1 cellular context compared by ENCODE assay signal in the genomic region with DNA sequence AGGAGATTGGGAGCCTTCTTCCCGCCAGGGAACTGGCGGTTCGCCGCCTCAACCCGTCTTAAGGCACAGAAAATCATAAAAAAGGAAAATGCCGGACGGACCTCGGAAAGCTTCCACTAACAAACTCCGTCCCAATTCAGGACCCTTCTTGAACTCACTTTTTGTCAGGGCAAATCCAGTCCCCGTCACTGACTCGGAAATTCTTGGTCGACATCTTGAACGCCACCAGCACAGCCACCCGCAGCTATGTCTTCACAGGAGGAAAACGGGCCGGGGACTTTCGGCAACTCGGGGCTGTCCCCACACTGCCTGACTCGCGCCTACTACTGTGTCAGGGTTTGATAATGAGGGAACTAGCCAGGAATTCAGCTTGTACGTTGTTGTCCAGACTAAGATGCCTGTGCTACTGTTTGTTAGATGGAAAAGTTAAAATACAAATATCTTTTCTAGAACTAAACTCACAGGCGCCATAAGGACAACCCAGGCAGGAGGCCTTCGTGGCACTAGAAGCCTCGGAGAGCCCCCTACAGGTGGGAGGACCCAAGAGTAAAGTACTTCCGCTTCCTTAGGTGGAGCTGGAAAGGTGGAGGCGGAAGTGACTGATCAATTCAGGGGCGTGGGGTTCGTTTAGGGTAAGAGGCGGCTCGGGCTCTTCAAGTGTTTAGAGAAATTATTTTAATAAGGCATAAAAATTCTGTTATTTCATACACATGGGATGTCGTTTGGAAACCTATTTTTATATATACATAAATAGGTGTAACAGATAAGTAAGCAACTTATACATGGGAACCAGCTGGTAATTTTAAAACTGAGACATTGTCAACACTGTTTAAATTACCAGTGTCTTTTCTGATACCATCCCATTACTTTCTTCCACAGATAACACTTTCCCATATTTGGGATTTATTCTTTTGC.
TF ChIP-seq lines count a peak whose summit lies in the region.

A gene with protein sequence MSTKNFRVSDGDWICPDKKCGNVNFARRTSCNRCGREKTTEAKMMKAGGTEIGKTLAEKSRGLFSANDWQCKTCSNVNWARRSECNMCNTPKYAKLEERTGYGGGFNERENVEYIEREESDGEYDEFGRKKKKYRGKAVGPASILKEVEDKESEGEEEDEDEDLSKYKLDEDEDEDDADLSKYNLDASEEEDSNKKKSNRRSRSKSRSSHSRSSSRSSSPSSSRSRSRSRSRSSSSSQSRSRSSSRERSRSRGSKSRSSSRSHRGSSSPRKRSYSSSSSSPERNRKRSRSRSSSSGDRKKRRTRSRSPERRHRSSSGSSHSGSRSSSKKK (minus strand): TSS at position 254 of the 915 bp plus-strand sequence. CDS start 40 bp downstream, at position 214.

TF ChIP-seq in GM12878, 131 proteins besides CTCF, POLR2A, EP300 and RAD21 (continued from another document):
- TF ChIP-seq, protein P1, sequence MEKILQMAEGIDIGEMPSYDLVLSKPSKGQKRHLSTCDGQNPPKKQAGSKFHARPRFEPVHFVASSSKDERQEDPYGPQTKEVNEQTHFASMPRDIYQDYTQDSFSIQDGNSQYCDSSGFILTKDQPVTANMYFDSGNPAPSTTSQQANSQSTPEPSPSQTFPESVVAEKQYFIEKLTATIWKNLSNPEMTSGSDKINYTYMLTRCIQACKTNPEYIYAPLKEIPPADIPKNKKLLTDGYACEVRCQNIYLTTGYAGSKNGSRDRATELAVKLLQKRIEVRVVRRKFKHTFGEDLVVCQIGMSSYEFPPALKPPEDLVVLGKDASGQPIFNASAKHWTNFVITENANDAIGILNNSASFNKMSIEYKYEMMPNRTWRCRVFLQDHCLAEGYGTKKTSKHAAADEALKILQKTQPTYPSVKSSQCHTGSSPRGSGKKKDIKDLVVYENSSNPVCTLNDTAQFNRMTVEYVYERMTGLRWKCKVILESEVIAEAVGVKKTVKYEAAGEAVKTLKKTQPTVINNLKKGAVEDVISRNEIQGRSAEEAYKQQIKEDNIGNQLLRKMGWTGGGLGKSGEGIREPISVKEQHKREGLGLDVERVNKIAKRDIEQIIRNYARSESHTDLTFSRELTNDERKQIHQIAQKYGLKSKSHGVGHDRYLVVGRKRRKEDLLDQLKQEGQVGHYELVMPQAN (conservative IDR thresholded peaks at IDR 0.05), result peak; percentile 60; the same call in 1 of the 2 replicates
- TF ChIP-seq, protein P2, sequence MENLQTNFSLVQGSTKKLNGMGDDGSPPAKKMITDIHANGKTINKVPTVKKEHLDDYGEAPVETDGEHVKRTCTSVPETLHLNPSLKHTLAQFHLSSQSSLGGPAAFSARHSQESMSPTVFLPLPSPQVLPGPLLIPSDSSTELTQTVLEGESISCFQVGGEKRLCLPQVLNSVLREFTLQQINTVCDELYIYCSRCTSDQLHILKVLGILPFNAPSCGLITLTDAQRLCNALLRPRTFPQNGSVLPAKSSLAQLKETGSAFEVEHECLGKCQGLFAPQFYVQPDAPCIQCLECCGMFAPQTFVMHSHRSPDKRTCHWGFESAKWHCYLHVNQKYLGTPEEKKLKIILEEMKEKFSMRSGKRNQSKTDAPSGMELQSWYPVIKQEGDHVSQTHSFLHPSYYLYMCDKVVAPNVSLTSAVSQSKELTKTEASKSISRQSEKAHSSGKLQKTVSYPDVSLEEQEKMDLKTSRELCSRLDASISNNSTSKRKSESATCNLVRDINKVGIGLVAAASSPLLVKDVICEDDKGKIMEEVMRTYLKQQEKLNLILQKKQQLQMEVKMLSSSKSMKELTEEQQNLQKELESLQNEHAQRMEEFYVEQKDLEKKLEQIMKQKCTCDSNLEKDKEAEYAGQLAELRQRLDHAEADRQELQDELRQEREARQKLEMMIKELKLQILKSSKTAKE (IDR thresholded peaks at IDR 0.05; ENCODE audit: low read depth, poor library complexity, severe bottlenecking), result peak; percentile 80
- TF ChIP-seq CHD1 (IDR thresholded peaks at IDR 0.05; ENCODE audit: low read depth, low read length) (0 out of 2 replicates have a peak, but pooled peaks have one; percentile 70), LARP7 (IDR thresholded peaks at IDR 0.05) (no peak; the same call in 1 of the 2 replicates), ZZZ3 (IDR thresholded peaks at IDR 0.05; ENCODE audit: control insufficient read depth, insufficient read length, low read depth) (no peak), CREB1 (IDR thresholded peaks at IDR 0.05; ENCODE audit: low read depth) (peak; percentile 13; the same call in 1 of the 2 replicates), MYB (IDR thresholded peaks at IDR 0.05; ENCODE audit: borderline replicate concordance, low read depth, low read length) (peak; percentile 98), MEF2B (IDR thresholded peaks at IDR 0.05; ENCODE audit: partially characterized antibody, poor library complexity, severe bottlenecking) (peak; percentile 33), SRF (IDR thresholded peaks at IDR 0.05; ENCODE audit: low read depth in 2 of 2, low read length in 2 of 2) (peak; percentile 79 to 93)
- TF ChIP-seq, protein P3, sequence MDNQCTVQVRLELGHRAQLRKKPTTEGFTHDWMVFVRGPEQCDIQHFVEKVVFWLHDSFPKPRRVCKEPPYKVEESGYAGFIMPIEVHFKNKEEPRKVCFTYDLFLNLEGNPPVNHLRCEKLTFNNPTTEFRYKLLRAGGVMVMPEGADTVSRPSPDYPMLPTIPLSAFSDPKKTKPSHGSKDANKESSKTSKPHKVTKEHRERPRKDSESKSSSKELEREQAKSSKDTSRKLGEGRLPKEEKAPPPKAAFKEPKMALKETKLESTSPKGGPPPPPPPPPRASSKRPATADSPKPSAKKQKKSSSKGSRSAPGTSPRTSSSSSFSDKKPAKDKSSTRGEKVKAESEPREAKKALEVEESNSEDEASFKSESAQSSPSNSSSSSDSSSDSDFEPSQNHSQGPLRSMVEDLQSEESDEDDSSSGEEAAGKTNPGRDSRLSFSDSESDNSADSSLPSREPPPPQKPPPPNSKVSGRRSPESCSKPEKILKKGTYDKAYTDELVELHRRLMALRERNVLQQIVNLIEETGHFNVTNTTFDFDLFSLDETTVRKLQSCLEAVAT (IDR thresholded peaks at IDR 0.05), result peak; percentile 44; the same call in 1 of the 2 replicates
TF ChIP-seq in GM12878: peak in this region for 62.
